In the genomic region with DNA sequence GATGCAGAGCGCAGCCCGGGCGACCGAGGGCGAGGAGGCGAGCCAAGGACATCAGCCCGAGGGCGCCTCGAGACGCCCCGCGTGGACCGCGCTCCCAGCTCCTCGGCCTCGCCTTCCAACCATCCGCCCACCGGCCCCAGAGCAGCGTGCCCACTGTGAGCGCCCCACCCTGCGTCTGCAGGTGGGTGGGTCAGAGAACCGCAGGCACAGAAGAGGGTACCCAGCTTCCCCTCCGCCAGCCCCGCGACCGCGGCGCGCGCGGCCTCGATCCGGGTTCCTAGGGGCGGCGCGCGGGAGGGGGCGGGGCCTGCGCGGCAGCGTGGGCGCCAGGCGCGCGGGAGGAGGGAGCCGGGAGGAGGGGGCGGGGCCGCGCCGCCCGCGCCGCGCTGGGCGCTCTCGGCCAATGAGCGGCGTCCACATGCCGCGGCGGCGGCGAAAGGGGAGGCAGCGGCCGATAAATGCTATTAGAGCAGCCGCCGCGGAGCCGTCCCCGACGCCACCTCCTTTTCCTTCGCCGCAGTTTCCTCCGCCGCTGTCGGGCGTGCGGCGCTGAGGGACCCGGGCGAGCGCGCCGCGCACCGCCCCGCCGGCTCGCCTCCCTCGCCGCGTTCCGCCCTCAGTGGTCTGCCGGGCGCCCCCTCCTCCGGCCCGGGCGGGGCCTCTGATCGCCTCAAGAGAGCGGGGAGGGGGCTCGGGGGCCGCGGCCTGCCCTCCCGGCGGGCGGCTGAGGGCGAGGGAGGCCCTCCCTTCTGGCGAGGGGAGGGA, we compare ENCODE assay signal across 8 cellular contexts.
DNase-seq lines count a peak whose midpoint lies in the region; ATAC-seq and TF ChIP-seq lines count a peak whose summit lies in the region.

A gene (plus strand): TSS at position 464 of the 765 bp plus-strand sequence. CDS start 543 bp downstream, outside the sequence.

- ATAC-seq in GM19025 (IDR thresholded peaks at IDR 0.05; ENCODE audit: low read depth, unreplicated experiment): peak; percentile 79
- peak; percentile 64 for ATAC-seq in HG03196 (IDR thresholded peaks at IDR 0.05; ENCODE audit: unreplicated experiment)

- no peak for TF ChIP-seq CTCF in AG09319 (IDR thresholded peaks at IDR 0.05; ENCODE audit: low read depth, low read length)

- DNase-seq in AG09319 (ENCODE audit: extremely low read depth, low read depth): peak; percentile 69
- peak; percentile 90 for DNase-seq in NCI-H345 treated with DMSO at 0.1 percent for 48 hours (lab: John Stamatoyannopoulos, UW; ENCODE audit: unreplicated experiment)
- peak; percentile 77 for DNase-seq in activated CD4-positive, CD25-positive, alpha-beta regulatory T cell treated with anti-CD3 and anti-CD28 coated beads, Interleukin-2, amount 50 U/mL, for 16 hours (ENCODE audit: low read depth, low spot score)
- DNase-seq in central memory CD4-positive, alpha-beta T cell: peak; percentile 91
- DNase-seq in islet precursor cell: peak; percentile 94
- DNase-seq in stimulated activated CD4-positive, alpha-beta T cell treated with anti-CD3 and anti-CD28 coated beads, Interleukin-12 subunit alpha, Interleukin-12 subunit beta, amount 100 ng/mL, for 4 hours: peak; percentile 86

Comparison
In these comparisons a context has a peak if more than half of its experiments do, and no peak if none do; other contexts are left out.
1. Peak in every context shown above with its lines: DNase-seq and ATAC-seq.